10 cellular contexts compared by ENCODE assay signal in genomic region chr1:172837816-172838680, GRCh38.
DNase-seq lines count a peak whose midpoint lies in the region; ATAC-seq, FAIRE-seq and TF ChIP-seq lines count a peak whose summit lies in the region.
"Had no signal": no experiment of that assay in that cellular context is flagged by ENCODE, and none has a peak within 500 bp of the region (broad histone marks: within the 10 kb centered on the region; RNA-seq: fewer than 3 reads in every experiment).

No MANE protein-coding gene starts in this region.

- DNase-seq in Daoy (ENCODE audit: low read depth) (peak; percentile 34), keratinocyte (ENCODE audit: low read depth, low spot score) (peak; percentile 78), NCI-H146 treated with DMSO at 0.1 percent for 48 hours (lab: John Stamatoyannopoulos, UW; ENCODE audit: unreplicated experiment) (no peak)
- peak; percentile 31 for DNase-seq in activated naive CD4-positive, alpha-beta T cell treated with anti-CD3 and anti-CD28 coated beads, Interleukin-2, amount 10 ng/mL, durations not matched to agents 7 days and 5 days
- no peak for DNase-seq in activated CD8-positive, alpha-beta memory T cell treated with anti-CD3 and anti-CD28 coated beads, Interleukin-2, amount 50 U/mL, for 4 hours
- DNase-seq: Kasumi-1, NCI-H446 treated with DMSO at 0.1 percent for 48 hours had no signal

- dilution Hi-C loops in keratinocyte (cut with MboI; ENCODE audit: extremely low pct_ligation_motif_present, low sequenced_read_pairs): no loop called here

- ATAC-seq in HG03432 (IDR thresholded peaks at IDR 0.05; ENCODE audit: unreplicated experiment) (peak; percentile 42), GM21390 (IDR thresholded peaks at IDR 0.05; ENCODE audit: unreplicated experiment) (no peak), HG03521 (IDR thresholded peaks at IDR 0.05; ENCODE audit: unreplicated experiment) (no peak)

- H3K9me3 ChIP-seq in keratinocyte (ENCODE audit: control insufficient read depth, low read depth, low read length): no peaks in the 10 kb centered on the region

- peak overlapping the region in 2 of 3 experiments; percentile 20 to 22 for H3K4me3 ChIP-seq in keratinocyte (ENCODE audit: control insufficient read depth in 2 of 3, extremely low read depth in 1 of 3, insufficient read depth in 2 of 3, low read depth in 1 of 3, low read length in 3 of 3)

- H3K79me2 ChIP-seq in keratinocyte (ENCODE audit: control insufficient read depth, insufficient read depth, low read length): no peaks in the 10 kb centered on the region

- CTCF ChIA-PET in activated naive CD4-positive, alpha-beta T cell treated with anti-CD3 and anti-CD28 coated beads, Interleukin-2, amount 10 ng/mL, durations not matched to agents 7 days and 5 days (lab: Charles Lee): interaction anchor here (0.8 to 1.8 kb wide), 2 partner anchors 12 to 80 kb away, joined by 4 to 6 read pairs; no protein-coding TSS in a partner anchor

- peaks cover 22% of the 10 kb centered on the region for H3K4me1 ChIP-seq in keratinocyte (ENCODE audit: control insufficient read depth, extremely low read depth, insufficient read depth, low read length)

- H3K27ac ChIP-seq in keratinocyte (ENCODE audit: control insufficient read depth, insufficient read depth, low read length): peak overlapping the region; percentile 87

- H3K9me3 Mint-ChIP-seq in activated naive CD4-positive, alpha-beta T cell treated with anti-CD3 and anti-CD28 coated beads, Interleukin-2, amount 10 ng/mL, durations not matched to agents 7 days and 5 days: no peaks in the 10 kb centered on the region

- H3K36me3 ChIP-seq in keratinocyte (ENCODE audit: control insufficient read depth in 2 of 2, extremely low read depth in 1 of 2, insufficient read depth in 2 of 2, low read length in 2 of 2): no peaks in the 10 kb centered on the region

- FAIRE-seq in keratinocyte (lab: Jason Lieb, UNC): peak; percentile 80

- H2AFZ ChIP-seq in keratinocyte (ENCODE audit: control insufficient read depth, low read length): no peak overlapping the region

- H3K9ac ChIP-seq in keratinocyte (ENCODE audit: control insufficient read depth, extremely low read depth, insufficient read depth, low read length): peak overlapping the region; percentile 31

- H3K36me3 Mint-ChIP-seq in activated naive CD4-positive, alpha-beta T cell treated with anti-CD3 and anti-CD28 coated beads, Interleukin-2, amount 10 ng/mL, durations not matched to agents 7 days and 5 days: no peaks in the 10 kb centered on the region

- peaks cover 35% of the 10 kb centered on the region for H3K4me1 Mint-ChIP-seq in activated naive CD4-positive, alpha-beta T cell treated with anti-CD3 and anti-CD28 coated beads, Interleukin-2, amount 10 ng/mL, durations not matched to agents 7 days and 5 days

- H3K9me1 ChIP-seq in keratinocyte (ENCODE audit: control insufficient read depth, extremely low read depth, insufficient read depth, low read length): no peaks in the 10 kb centered on the region

- H3K4me3 Mint-ChIP-seq in activated naive CD4-positive, alpha-beta T cell treated with anti-CD3 and anti-CD28 coated beads, Interleukin-2, amount 10 ng/mL, durations not matched to agents 7 days and 5 days: no peak overlapping the region

- H3K27ac Mint-ChIP-seq in activated naive CD4-positive, alpha-beta T cell treated with anti-CD3 and anti-CD28 coated beads, Interleukin-2, amount 10 ng/mL, durations not matched to agents 7 days and 5 days: no peak overlapping the region

- no peaks in the 10 kb centered on the region for H3K27me3 ChIP-seq in keratinocyte (ENCODE audit: control insufficient read depth, extremely low read depth, insufficient read depth, low read length)

- peak overlapping the region; percentile 75 for H3K4me2 ChIP-seq in keratinocyte (ENCODE audit: control insufficient read depth, extremely low read depth, insufficient read depth, low read depth, low read length)

- no peak for TF ChIP-seq CTCF in keratinocyte (optimal IDR thresholded peaks at IDR 0.05 in 1 of 3, IDR thresholded peaks at IDR 0.05 in 1 of 3, conservative IDR thresholded peaks at IDR 0.05 in 1 of 3; ENCODE audit: extremely low read depth in 1 of 3, insufficient read depth in 2 of 3, low read length in 3 of 3)

- no peaks in the 10 kb centered on the region for H4K20me1 ChIP-seq in keratinocyte (ENCODE audit: control insufficient read depth, extremely low read depth, insufficient read depth, low read length)

- H3K27me3 Mint-ChIP-seq in activated naive CD4-positive, alpha-beta T cell treated with anti-CD3 and anti-CD28 coated beads, Interleukin-2, amount 10 ng/mL, durations not matched to agents 7 days and 5 days: peaks cover 32% of the 10 kb centered on the region

Comparison
In these comparisons a context has a peak if more than half of its experiments do, and no peak if none do; other contexts are left out.
1. DNase-seq: peak in Daoy (single experiment), activated naive CD4-positive, alpha-beta T cell treated with anti-CD3 and anti-CD28 coated beads, Interleukin-2, amount 10 ng/mL, durations not matched to agents 7 days and 5 days (single experiment) and keratinocyte (single experiment); none in activated CD8-positive, alpha-beta memory T cell treated with anti-CD3 and anti-CD28 coated beads, Interleukin-2, amount 50 U/mL, for 4 hours (single experiment) and NCI-H146 treated with DMSO at 0.1 percent for 48 hours (single experiment).